ENCODE assay signal across 17 cellular contexts in the genomic region with DNA sequence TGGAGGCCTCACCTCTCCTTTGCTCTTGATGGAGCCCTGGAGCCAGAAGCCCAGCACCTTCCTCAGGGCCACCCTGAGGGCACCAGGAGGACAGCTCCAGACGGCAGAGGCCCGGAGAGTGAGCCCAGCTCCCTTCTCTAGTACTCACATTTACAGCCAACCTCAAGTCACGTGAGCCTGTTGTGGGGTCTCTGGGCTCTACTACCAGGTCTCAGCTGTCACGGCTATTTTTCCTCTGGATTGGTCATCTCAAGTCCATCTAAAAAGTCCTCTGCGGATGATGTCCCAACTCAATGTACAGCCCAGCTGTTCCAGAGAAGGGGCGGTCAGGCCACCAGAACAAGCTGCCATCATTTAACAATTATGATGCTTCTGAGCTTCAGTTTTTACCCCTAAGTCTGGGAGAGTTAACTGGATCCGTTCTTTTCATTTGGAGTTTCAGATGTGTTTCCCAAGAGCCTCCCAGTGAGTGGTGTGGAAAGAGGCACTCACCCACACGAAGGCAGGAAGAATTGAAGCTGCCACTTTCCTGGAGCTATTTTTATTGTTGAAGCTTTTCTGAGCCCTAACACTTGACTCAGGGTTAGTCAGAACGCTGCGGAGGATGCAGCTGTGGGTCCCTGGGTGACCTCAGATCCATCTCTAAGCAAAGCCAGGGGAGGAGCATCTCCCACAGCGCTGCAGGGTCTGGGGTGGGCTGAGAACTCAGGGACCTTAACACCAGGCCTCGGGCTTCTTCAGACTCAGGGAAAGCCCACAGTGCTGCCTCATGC.
DNase-seq lines count a peak whose midpoint lies in the region; ATAC-seq and TF ChIP-seq lines count a peak whose summit lies in the region.
"Had no signal": no experiment of that assay in that cellular context is flagged by ENCODE, and none has a peak within 500 bp of the region (broad histone marks: within the 10 kb centered on the region; RNA-seq: fewer than 3 reads in every experiment).

No MANE protein-coding gene starts in this region.

- H3K4me1 Mint-ChIP-seq in stimulated activated memory B cell treated with anti-CD40 and anti-IgM and Interleukin-4, amounts not matched to agents 10 μg/mL and 1 μg/mL and 100 μg/mL, for 72 hours, result no peaks in the 10 kb centered on the region
- H3K4me1 Mint-ChIP-seq: activated naive CD4-positive, alpha-beta T cell treated with anti-CD3 and anti-CD28 coated beads, Interleukin-2, amount 50 U/mL, for 24 hours; nephron had no signal

- H3K18ac ChIP-seq in mesenchymal stem cell (ENCODE audit: low read depth in 1 of 2, low read length in 2 of 2), result peak overlapping the region in 1 of 2 experiments; percentile 66

- H3K4me1 ChIP-seq in breast epithelium, result no peaks in the 10 kb centered on the region
- peaks cover 13% of the 10 kb centered on the region for H3K4me1 ChIP-seq in mesenchymal stem cell (ENCODE audit: control insufficient read depth, insufficient read depth, low read depth, low read length)
- H3K4me1 ChIP-seq: HAP-1, sigmoid colon, upper lobe of left lung had no signal

- H3K4me3 Mint-ChIP-seq in stimulated activated memory B cell treated with anti-CD40 and anti-IgM and Interleukin-4, amounts not matched to agents 10 μg/mL and 1 μg/mL and 100 μg/mL, for 72 hours, result no peak overlapping the region
- H3K4me3 Mint-ChIP-seq: activated naive CD4-positive, alpha-beta T cell treated with anti-CD3 and anti-CD28 coated beads, Interleukin-2, amount 50 U/mL, for 24 hours; nephron had no signal

- H3K14ac ChIP-seq in mesenchymal stem cell (ENCODE audit: low read length in 2 of 2), result no peak overlapping the region

- H4K8ac ChIP-seq in mesenchymal stem cell (ENCODE audit: low read length), result no peak overlapping the region

- TF ChIP-seq POLR2A in breast epithelium (IDR thresholded peaks at IDR 0.05), result no peak

- no peak overlapping the region for H2BK15ac ChIP-seq in mesenchymal stem cell (ENCODE audit: low read depth, poor library complexity, severe bottlenecking)

- 40% methylated on average over 12 of the region's 12 CpGs for WGBS in mesenchymal stem cell

- POLR2A ChIA-PET in AG04449 (lab: Yijun Ruan, JAX), result interaction anchor here (0.9 to 1.9 kb wide), 4 partner anchors 9 to 144 kb away, joined by 3 to 7 read pairs (median 4); a partner anchor contains a TSS

- H3K27ac ChIP-seq in breast epithelium (peak overlapping the region; percentile 68 to 73), mesenchymal stem cell (ENCODE audit: low read length, poor library complexity, severe bottlenecking) (no peak overlapping the region)
- H3K27ac ChIP-seq: sigmoid colon, upper lobe of left lung had no signal

- DNase-seq in AG04449 (ENCODE audit: low read depth, low spot score) (peak; percentile 38), HS-27A (ENCODE audit: low read depth) (peak; percentile 3), breast epithelium (ENCODE audit: low spot score in 2 of 2) (no peak), mesenchymal stem cell (peak; percentile 86), NCI-H526 (lab: John Stamatoyannopoulos, UW) (no peak), H4 (ENCODE audit: low spot score) (no peak), Right ventricle myocardium inferior (ENCODE audit: missing footprints) (no peak)
- DNase-seq: cortex of kidney, DND-41, NCI-H146, NCI-H524 treated with DMSO at 0.1 percent for 48 hours, sigmoid colon had no signal

- H3K4me2 ChIP-seq in mesenchymal stem cell (ENCODE audit: low read length, poor library complexity, severe bottlenecking), result no peak overlapping the region

- no peaks in the 10 kb centered on the region for H3K79me1 ChIP-seq in mesenchymal stem cell (replicated peaks; ENCODE audit: low read length, poor library complexity, severe bottlenecking)

- H3K27me3 Mint-ChIP-seq in stimulated activated memory B cell treated with anti-CD40 and anti-IgM and Interleukin-4, amounts not matched to agents 10 μg/mL and 1 μg/mL and 100 μg/mL, for 72 hours, result peaks cover 33% of the 10 kb centered on the region
- H3K27me3 Mint-ChIP-seq: activated naive CD4-positive, alpha-beta T cell treated with anti-CD3 and anti-CD28 coated beads, Interleukin-2, amount 50 U/mL, for 24 hours had no signal

- no peaks in the 10 kb centered on the region for H3K36me3 ChIP-seq in breast epithelium
- H3K36me3 ChIP-seq in mesenchymal stem cell (ENCODE audit: control insufficient read depth in 1 of 2, insufficient read depth in 2 of 2, low read depth in 1 of 2, low read length in 2 of 2), result peaks cover 0 to 7% of the 10 kb centered on the region in 2 experiments
- H3K36me3 ChIP-seq: HAP-1, sigmoid colon, upper lobe of left lung had no signal

- peak overlapping the region in 1 of 2 experiments; percentile 68 for H2BK12ac ChIP-seq in mesenchymal stem cell (ENCODE audit: low read length in 2 of 2)

- CTCF ChIA-PET in AG04449 (lab: Yijun Ruan, JAX), result interaction anchor here (1.0 to 2.4 kb wide), 7 partner anchors 8 to 223 kb away, joined by 3 to 11 read pairs (median 4); no protein-coding TSS in a partner anchor

- no peak overlapping the region for H3K23ac ChIP-seq in mesenchymal stem cell (ENCODE audit: low read length in 2 of 2)

- intact Hi-C loops in breast epithelium (cut with DNase I; ENCODE audit: low total_unique reads), result no loop called here
- intact Hi-C loops in Right ventricle myocardium inferior (cut with DNase I), result no loop called here

- H3K9me3 Mint-ChIP-seq in stimulated activated memory B cell treated with anti-CD40 and anti-IgM and Interleukin-4, amounts not matched to agents 10 μg/mL and 1 μg/mL and 100 μg/mL, for 72 hours, result no peaks in the 10 kb centered on the region
- H3K9me3 Mint-ChIP-seq: activated naive CD4-positive, alpha-beta T cell treated with anti-CD3 and anti-CD28 coated beads, Interleukin-2, amount 50 U/mL, for 24 hours had no signal

- H3K9ac ChIP-seq in mesenchymal stem cell (ENCODE audit: low read length), result peak overlapping the region; percentile 88

- H3K27me3 ChIP-seq in breast epithelium (no peaks in the 10 kb centered on the region), mesenchymal stem cell (ENCODE audit: control insufficient read depth in 1 of 2, insufficient read depth in 1 of 2, low read length in 2 of 2) (no peaks in the 10 kb centered on the region)
- H3K27me3 ChIP-seq: sigmoid colon, upper lobe of left lung had no signal

- H2AFZ ChIP-seq in mesenchymal stem cell (ENCODE audit: low read depth, low read length), result no peak overlapping the region

- H2AK5ac ChIP-seq in mesenchymal stem cell (ENCODE audit: low read length, severe bottlenecking), result peak overlapping the region; percentile 54

- TF ChIP-seq CTCF in AG04449 (IDR thresholded peaks at IDR 0.05; ENCODE audit: insufficient read depth, low read length, missing control alignments) (no peak), breast epithelium (IDR thresholded peaks at IDR 0.05) (no peak)

- H3K4ac ChIP-seq in mesenchymal stem cell (ENCODE audit: low read depth in 1 of 2, low read length in 2 of 2), result peak overlapping the region; percentile 2 to 55

- no peak overlapping the region for H3K27ac Mint-ChIP-seq in stimulated activated memory B cell treated with anti-CD40 and anti-IgM and Interleukin-4, amounts not matched to agents 10 μg/mL and 1 μg/mL and 100 μg/mL, for 72 hours
- H3K27ac Mint-ChIP-seq: activated naive CD4-positive, alpha-beta T cell treated with anti-CD3 and anti-CD28 coated beads, Interleukin-2, amount 50 U/mL, for 24 hours; nephron had no signal

- H2BK5ac ChIP-seq in mesenchymal stem cell (ENCODE audit: low read depth, low read length, poor library complexity, severe bottlenecking), result no peak overlapping the region

- no peaks in the 10 kb centered on the region for H3K36me3 Mint-ChIP-seq in stimulated activated memory B cell treated with anti-CD40 and anti-IgM and Interleukin-4, amounts not matched to agents 10 μg/mL and 1 μg/mL and 100 μg/mL, for 72 hours
- H3K36me3 Mint-ChIP-seq: activated naive CD4-positive, alpha-beta T cell treated with anti-CD3 and anti-CD28 coated beads, Interleukin-2, amount 50 U/mL, for 24 hours had no signal

- no peak overlapping the region for H4K91ac ChIP-seq in mesenchymal stem cell (ENCODE audit: low read length)

- H2BK120ac ChIP-seq in mesenchymal stem cell (ENCODE audit: low read depth, low read length), result peak overlapping the region; percentile 15

- H3K9me3 ChIP-seq in breast epithelium (no peaks in the 10 kb centered on the region), mesenchymal stem cell (ENCODE audit: control insufficient read depth, low read length) (no peaks in the 10 kb centered on the region)
- H3K9me3 ChIP-seq: HAP-1, sigmoid colon, upper lobe of left lung had no signal

- ATAC-seq in Right ventricle myocardium inferior, result no peak
- no peak for ATAC-seq in stimulated activated memory B cell treated with anti-CD40 and anti-IgM and Interleukin-4, amounts not matched to agents 10 μg/mL and 1 μg/mL and 100 μg/mL, for 72 hours

- no peak overlapping the region for H3K4me3 ChIP-seq in AG04449 (ENCODE audit: low read depth, low read length)
- no peak overlapping the region for H3K4me3 ChIP-seq in breast epithelium
- peak overlapping the region in 1 of 2 experiments; percentile 52 for H3K4me3 ChIP-seq in mesenchymal stem cell (ENCODE audit: insufficient read depth in 1 of 2, low read depth in 1 of 2, low read length in 2 of 2)
- H3K4me3 ChIP-seq: HAP-1, sigmoid colon, upper lobe of left lung had no signal

Comparison
In these comparisons a context has a peak if more than half of its experiments do, and no peak if none do; other contexts are left out.
1. DNase-seq: peak in AG04449 (single experiment), HS-27A (single experiment) and mesenchymal stem cell (single experiment); none in breast epithelium (0 of 2), NCI-H526 (0 of 2), H4 (single experiment) and Right ventricle myocardium inferior (single experiment).